Comparison of ENCODE assay signal across 16 cellular contexts in the genomic region with DNA sequence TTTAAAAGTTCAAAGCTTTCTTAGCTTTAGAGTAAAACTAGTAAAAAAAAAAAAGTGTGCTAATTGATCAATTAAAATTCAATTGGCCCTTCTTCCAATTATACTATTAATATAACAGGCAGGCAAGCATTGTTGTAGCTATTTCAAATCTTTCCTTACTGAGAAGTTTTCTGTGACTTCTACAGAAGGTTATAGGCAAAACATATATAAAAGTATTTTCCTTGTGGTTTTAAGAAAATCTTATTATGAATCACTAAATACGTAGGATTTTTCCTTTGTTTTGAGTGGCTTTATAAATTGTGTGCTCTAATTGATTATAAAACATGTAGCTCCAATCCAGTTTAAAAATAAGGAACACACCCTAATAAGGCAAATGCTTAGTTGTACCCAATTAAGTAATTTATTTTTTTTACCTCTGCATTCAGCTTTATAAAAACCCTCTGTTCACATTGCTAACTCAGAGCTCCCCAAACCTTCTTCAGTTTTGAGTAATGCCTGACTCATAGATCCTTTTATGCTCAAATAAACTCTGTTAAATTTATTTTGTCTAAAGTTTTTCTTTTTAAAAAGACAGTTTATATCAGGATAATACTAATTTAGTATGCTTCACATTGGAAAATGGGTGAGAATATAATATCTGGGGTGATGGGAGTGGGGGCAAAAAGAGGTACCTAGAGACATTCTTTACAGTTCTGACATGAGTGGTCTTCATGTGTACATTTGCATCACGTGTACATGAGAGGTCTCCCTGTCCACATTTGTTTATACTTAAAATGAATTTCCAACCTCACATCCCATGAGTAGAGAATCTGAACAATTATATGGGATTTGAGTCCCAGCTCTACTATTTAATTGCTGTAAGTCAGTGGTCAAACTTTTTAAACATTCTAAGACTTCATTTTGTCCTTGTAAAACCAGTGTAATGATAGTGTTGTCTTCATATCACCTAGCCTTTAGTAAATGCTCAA.
DNase-seq lines count a peak whose midpoint lies in the region; ATAC-seq and TF ChIP-seq lines count a peak whose summit lies in the region.
"Had no signal": no experiment of that assay in that cellular context is flagged by ENCODE, and none has a peak within 500 bp of the region (broad histone marks: within the 10 kb centered on the region; RNA-seq: fewer than 3 reads in every experiment).

No MANE protein-coding gene starts in this region.

- H3K9me3 Mint-ChIP-seq in chondrocyte (ENCODE audit: low read depth): no peaks in the 10 kb centered on the region
- H3K9me3 Mint-ChIP-seq in osteocyte (ENCODE audit: unreplicated experiment): no peaks in the 10 kb centered on the region
- H3K9me3 Mint-ChIP-seq in activated CD4-positive, alpha-beta memory T cell treated with anti-CD3 and anti-CD28 coated beads for 36 hours: no peaks in the 10 kb centered on the region
- H3K9me3 Mint-ChIP-seq: activated naive CD4-positive, alpha-beta T cell treated with anti-CD3 and anti-CD28 coated beads, Interleukin-2, amount 10 ng/mL, durations not matched to agents 7 days and 5 days; natural killer cell treated with Interleukin-12 subunit alpha and Interleukin-12 subunit beta and Interleukin-15 and Interleukin-18, amount 100 ng/mL, for 72 hours; stimulated activated naive B cell treated with anti-CD40 and anti-IgM and Interleukin-4, amounts not matched to agents 10 μg/mL and 1 μg/mL and 100 μg/mL, for 72 hours had no signal

- H3K27ac ChIP-seq in prostate gland: no peak overlapping the region
- H3K27ac ChIP-seq: VCaP had no signal

- no peak for TF ChIP-seq POLR2A in prostate gland (IDR thresholded peaks at IDR 0.05)

- ATAC-seq in HG03439 (IDR thresholded peaks at IDR 0.05; ENCODE audit: unreplicated experiment) (no peak), GM18907 (IDR thresholded peaks at IDR 0.05; ENCODE audit: unreplicated experiment) (no peak)
- ATAC-seq: left ventricle myocardium superior; natural killer cell treated with Interleukin-12 subunit alpha and Interleukin-12 subunit beta and Interleukin-15 and Interleukin-18, amount 100 ng/mL, for 72 hours; right cardiac atrium; stimulated activated naive B cell treated with anti-CD40 and anti-IgM and Interleukin-4, amounts not matched to agents 10 μg/mL and 1 μg/mL and 100 μg/mL, for 72 hours had no signal

- 59% methylated on average over 2 of the region's 2 CpGs for WGBS in prostate gland

- DNase-seq in ELR (ENCODE audit: low read depth) (peak; percentile 77), HT1080 (ENCODE audit: low read depth) (peak; percentile 54), chondrocyte (ENCODE audit: low spot score) (no peak), osteocyte (ENCODE audit: extremely low spot score, unreplicated experiment) (no peak), prostate gland (ENCODE audit: low spot score) (no peak)
- no peak for DNase-seq in activated CD4-positive, alpha-beta memory T cell treated with anti-CD3 and anti-CD28 coated beads for 36 hours
- DNase-seq: activated naive CD4-positive, alpha-beta T cell treated with anti-CD3 and anti-CD28 coated beads, Interleukin-2, amount 10 ng/mL, durations not matched to agents 7 days and 5 days; left ventricle myocardium superior; NCI-H1417 treated with DMSO at 0.1 percent for 48 hours; NCI-H2227 treated with DMSO at 0.1 percent for 48 hours; right cardiac atrium; stimulated activated naive B cell treated with anti-CD40 and anti-IgM and Interleukin-4, amounts not matched to agents 10 μg/mL and 1 μg/mL and 100 μg/mL, for 72 hours had no signal

- CTCF ChIA-PET in activated CD4-positive, alpha-beta memory T cell treated with anti-CD3 and anti-CD28 coated beads for 36 hours (lab: Charles Lee): no interaction called here

- H3K36me3 ChIP-seq in prostate gland: no peaks in the 10 kb centered on the region

- no peak overlapping the region for H3K4me3 ChIP-seq in prostate gland

- no peak overlapping the region for H3K4me3 Mint-ChIP-seq in chondrocyte (ENCODE audit: unreplicated experiment)
- no peak overlapping the region for H3K4me3 Mint-ChIP-seq in osteocyte (ENCODE audit: unreplicated experiment)
- H3K4me3 Mint-ChIP-seq in activated CD4-positive, alpha-beta memory T cell treated with anti-CD3 and anti-CD28 coated beads for 36 hours: no peak overlapping the region
- H3K4me3 Mint-ChIP-seq: activated naive CD4-positive, alpha-beta T cell treated with anti-CD3 and anti-CD28 coated beads, Interleukin-2, amount 10 ng/mL, durations not matched to agents 7 days and 5 days; natural killer cell treated with Interleukin-12 subunit alpha and Interleukin-12 subunit beta and Interleukin-15 and Interleukin-18, amount 100 ng/mL, for 72 hours; stimulated activated naive B cell treated with anti-CD40 and anti-IgM and Interleukin-4, amounts not matched to agents 10 μg/mL and 1 μg/mL and 100 μg/mL, for 72 hours had no signal

- peaks cover 36% of the 10 kb centered on the region for H3K4me1 Mint-ChIP-seq in chondrocyte (ENCODE audit: low read depth)
- peaks cover 51% of the 10 kb centered on the region for H3K4me1 Mint-ChIP-seq in osteocyte (ENCODE audit: unreplicated experiment)
- H3K4me1 Mint-ChIP-seq in activated CD4-positive, alpha-beta memory T cell treated with anti-CD3 and anti-CD28 coated beads for 36 hours (ENCODE audit: low read depth): no peaks in the 10 kb centered on the region
- H3K4me1 Mint-ChIP-seq: activated naive CD4-positive, alpha-beta T cell treated with anti-CD3 and anti-CD28 coated beads, Interleukin-2, amount 10 ng/mL, durations not matched to agents 7 days and 5 days; stimulated activated naive B cell treated with anti-CD40 and anti-IgM and Interleukin-4, amounts not matched to agents 10 μg/mL and 1 μg/mL and 100 μg/mL, for 72 hours had no signal

- intact Hi-C loops in prostate gland (cut with DNase I): no loop called here
- intact Hi-C loops in activated CD4-positive, alpha-beta memory T cell treated with anti-CD3 and anti-CD28 coated beads for 36 hours (cut with micrococcal nuclease): no loop called here

- H3K36me3 Mint-ChIP-seq in chondrocyte (ENCODE audit: low read depth) (no peaks in the 10 kb centered on the region), osteocyte (ENCODE audit: unreplicated experiment) (no peaks in the 10 kb centered on the region)
- no peaks in the 10 kb centered on the region for H3K36me3 Mint-ChIP-seq in activated CD4-positive, alpha-beta memory T cell treated with anti-CD3 and anti-CD28 coated beads for 36 hours
- H3K36me3 Mint-ChIP-seq: activated naive CD4-positive, alpha-beta T cell treated with anti-CD3 and anti-CD28 coated beads, Interleukin-2, amount 10 ng/mL, durations not matched to agents 7 days and 5 days; natural killer cell treated with Interleukin-12 subunit alpha and Interleukin-12 subunit beta and Interleukin-15 and Interleukin-18, amount 100 ng/mL, for 72 hours; stimulated activated naive B cell treated with anti-CD40 and anti-IgM and Interleukin-4, amounts not matched to agents 10 μg/mL and 1 μg/mL and 100 μg/mL, for 72 hours had no signal

- H3K27me3 Mint-ChIP-seq in chondrocyte (ENCODE audit: low read depth) (no peaks in the 10 kb centered on the region), osteocyte (ENCODE audit: unreplicated experiment) (no peaks in the 10 kb centered on the region)
- H3K27me3 Mint-ChIP-seq in activated CD4-positive, alpha-beta memory T cell treated with anti-CD3 and anti-CD28 coated beads for 36 hours: no peaks in the 10 kb centered on the region
- H3K27me3 Mint-ChIP-seq: activated naive CD4-positive, alpha-beta T cell treated with anti-CD3 and anti-CD28 coated beads, Interleukin-2, amount 10 ng/mL, durations not matched to agents 7 days and 5 days; natural killer cell treated with Interleukin-12 subunit alpha and Interleukin-12 subunit beta and Interleukin-15 and Interleukin-18, amount 100 ng/mL, for 72 hours; stimulated activated naive B cell treated with anti-CD40 and anti-IgM and Interleukin-4, amounts not matched to agents 10 μg/mL and 1 μg/mL and 100 μg/mL, for 72 hours had no signal

- H3K27me3 ChIP-seq in prostate gland (replicated peaks; ENCODE audit: insufficient read depth): no peaks in the 10 kb centered on the region

- POLR2A ChIA-PET in activated CD4-positive, alpha-beta memory T cell treated with anti-CD3 and anti-CD28 coated beads for 36 hours (lab: Charles Lee): no interaction called here

- no peaks in the 10 kb centered on the region for H3K4me1 ChIP-seq in prostate gland (replicated peaks)

- H3K27ac Mint-ChIP-seq in chondrocyte (ENCODE audit: unreplicated experiment) (peak overlapping the region; percentile 57), osteocyte (ENCODE audit: unreplicated experiment) (peak overlapping the region; percentile 85)
- no peak overlapping the region for H3K27ac Mint-ChIP-seq in activated CD4-positive, alpha-beta memory T cell treated with anti-CD3 and anti-CD28 coated beads for 36 hours
- H3K27ac Mint-ChIP-seq: activated naive CD4-positive, alpha-beta T cell treated with anti-CD3 and anti-CD28 coated beads, Interleukin-2, amount 10 ng/mL, durations not matched to agents 7 days and 5 days; natural killer cell treated with Interleukin-12 subunit alpha and Interleukin-12 subunit beta and Interleukin-15 and Interleukin-18, amount 100 ng/mL, for 72 hours; stimulated activated naive B cell treated with anti-CD40 and anti-IgM and Interleukin-4, amounts not matched to agents 10 μg/mL and 1 μg/mL and 100 μg/mL, for 72 hours had no signal

- no peaks in the 10 kb centered on the region for H3K9me3 ChIP-seq in prostate gland

- TF ChIP-seq CTCF in chondrocyte (IDR thresholded peaks at IDR 0.05): no peak
- TF ChIP-seq CTCF in osteocyte (IDR thresholded peaks at IDR 0.05): no peak
- no peak for TF ChIP-seq CTCF in prostate gland (IDR thresholded peaks at IDR 0.05)

Comparison
In these comparisons a context has a peak if more than half of its experiments do, and no peak if none do; other contexts are left out.
1. DNase-seq: peak in ELR (single experiment) and HT1080 (single experiment); none in chondrocyte (single experiment), osteocyte (single experiment), prostate gland (single experiment) and activated CD4-positive, alpha-beta memory T cell treated with anti-CD3 and anti-CD28 coated beads for 36 hours (single experiment).